In the genomic region with DNA sequence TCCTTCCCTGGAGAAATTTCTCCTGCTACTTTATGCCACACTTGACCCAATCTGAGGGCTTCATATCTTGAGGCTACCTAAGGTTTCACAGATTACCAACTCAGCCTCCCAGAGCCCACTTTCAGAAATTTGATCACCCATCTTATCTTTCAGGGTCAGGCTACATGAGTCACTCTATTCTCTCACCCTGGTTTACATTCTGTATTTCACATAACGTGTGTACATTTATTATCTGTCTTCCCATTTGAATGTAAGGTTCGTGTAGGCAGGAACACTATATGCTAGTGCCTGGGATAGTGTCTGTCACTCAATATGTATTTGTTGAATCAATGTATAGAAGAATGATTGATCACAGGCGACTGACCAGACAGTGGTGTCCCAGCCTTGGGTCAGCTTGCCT, we compare ENCODE assay signal across 30 cellular contexts.
"Had no signal": no experiment of that assay in that cellular context is flagged by ENCODE, and none has a peak within 500 bp of the region (broad histone marks: within the 10 kb centered on the region; RNA-seq: fewer than 3 reads in every experiment).

No MANE protein-coding gene starts in this region.

- H3K4me1 ChIP-seq: ascending aorta, breast epithelium, esophagus muscularis mucosa, foreskin keratinocyte, gastrocnemius medialis had no signal

- H3K36me3 ChIP-seq: ascending aorta, breast epithelium, cardiac muscle cell, esophagus muscularis mucosa, gastrocnemius medialis, heart left ventricle, WERI-Rb-1 had no signal

- DNase-seq: activated B cell treated with CpG ODN at 0.5 μM for 24 hours; activated CD4-positive, alpha-beta T cell treated with anti-CD3 and anti-CD28 coated beads for 48 hours; activated CD4-positive, alpha-beta T cell treated with anti-CD3 and anti-CD28 coated beads, Interleukin-2, amount 50 U/mL, for 1 hour; activated CD4-positive, alpha-beta T cell treated with anti-CD3 and anti-CD28 coated beads, Interleukin-2, amount 50 U/mL, for 48 hours; activated CD8-positive, alpha-beta memory T cell treated with anti-CD3 and anti-CD28 coated beads for 24 hours; activated CD8-positive, alpha-beta T cell treated with anti-CD3 and anti-CD28 coated beads for 36 hours; activated effector memory CD4-positive, alpha-beta T cell treated with Interleukin-2 at 50 U/mL for 16 hours; activated gamma-delta T cell treated with Interleukin-2 at 50 U/mL for 16 hours; activated naive CD4-positive, alpha-beta T cell treated with Interleukin-2 at 50 U/mL for 16 hours; activated naive CD8-positive, alpha-beta T cell treated with anti-CD3 and anti-CD28 coated beads for 36 hours; activated naive CD8-positive, alpha-beta T cell treated with anti-CD3 and anti-CD28 coated beads, Interleukin-2, amount 50 U/mL, for 24 hours; activated T-cell treated with anti-CD3 and anti-CD28 coated beads, Interleukin-2, amount 50 U/mL, for 4 hours; central memory CD4-positive, alpha-beta T cell; dorsolateral prefrontal cortex; effector memory CD4-positive, alpha-beta T cell; endodermal cell; foreskin keratinocyte; gastrocnemius medialis; glutamatergic neuron; heart left ventricle; T-helper 2 cell; WERI-Rb-1 had no signal

- FAIRE-seq: TTC549 had no signal

- H3K4me3 ChIP-seq: ascending aorta, breast epithelium, cardiac muscle cell, coronary artery, dorsolateral prefrontal cortex, esophagus muscularis mucosa, gastrocnemius medialis, heart left ventricle had no signal

- ATAC-seq: activated CD4-positive, CD25-positive, alpha-beta regulatory T cell treated with anti-CD3 and anti-CD28 coated beads, Interleukin-2, amount 50 U/mL, for 24 hours; activated CD8-positive, alpha-beta T cell treated with anti-CD3 and anti-CD28 coated beads for 36 hours; activated naive CD8-positive, alpha-beta T cell treated with anti-CD3 and anti-CD28 coated beads, Interleukin-2, amount 50 U/mL, for 24 hours; activated T-cell treated with anti-CD3 and anti-CD28 coated beads, Interleukin-2, amount 50 U/mL, for 4 hours; activated T-helper 17 cell treated with anti-CD3 and anti-CD28 coated beads, Interleukin-2, amount 50 U/mL, for 72 hours; foreskin keratinocyte; gastrocnemius medialis; heart left ventricle had no signal

- H3K27ac ChIP-seq: ascending aorta, cardiac muscle cell, coronary artery, dorsolateral prefrontal cortex, esophagus muscularis mucosa, foreskin keratinocyte, gastrocnemius medialis, heart left ventricle, WERI-Rb-1 had no signal

- H3K9me3 ChIP-seq: ascending aorta, breast epithelium, esophagus muscularis mucosa, gastrocnemius medialis, heart left ventricle had no signal

- H3K27me3 ChIP-seq: ascending aorta, breast epithelium, cardiac muscle cell, dorsolateral prefrontal cortex, esophagus muscularis mucosa, gastrocnemius medialis, heart left ventricle had no signal
